In genomic region chr6:105301756-105302616, GRCh38 we compare ENCODE assay signal across 1 cellular context.
TF ChIP-seq lines count a peak whose summit lies in the region.

No MANE protein-coding gene starts in this region.

TF ChIP-seq in HepG2, 621 proteins besides CTCF, POLR2A, EP300 and RAD21:
- no peak for TF ChIP-seq ZBTB7B (CRISPR knock-in tag; IDR thresholded peaks at IDR 0.05)
- no peak for TF ChIP-seq ZFP1 (CRISPR knock-in tag; IDR thresholded peaks at IDR 0.05)
- TF ChIP-seq FOXC1 (CRISPR knock-in tag; IDR thresholded peaks at IDR 0.05; ENCODE audit: borderline replicate concordance): no peak
- TF ChIP-seq, protein P1, sequence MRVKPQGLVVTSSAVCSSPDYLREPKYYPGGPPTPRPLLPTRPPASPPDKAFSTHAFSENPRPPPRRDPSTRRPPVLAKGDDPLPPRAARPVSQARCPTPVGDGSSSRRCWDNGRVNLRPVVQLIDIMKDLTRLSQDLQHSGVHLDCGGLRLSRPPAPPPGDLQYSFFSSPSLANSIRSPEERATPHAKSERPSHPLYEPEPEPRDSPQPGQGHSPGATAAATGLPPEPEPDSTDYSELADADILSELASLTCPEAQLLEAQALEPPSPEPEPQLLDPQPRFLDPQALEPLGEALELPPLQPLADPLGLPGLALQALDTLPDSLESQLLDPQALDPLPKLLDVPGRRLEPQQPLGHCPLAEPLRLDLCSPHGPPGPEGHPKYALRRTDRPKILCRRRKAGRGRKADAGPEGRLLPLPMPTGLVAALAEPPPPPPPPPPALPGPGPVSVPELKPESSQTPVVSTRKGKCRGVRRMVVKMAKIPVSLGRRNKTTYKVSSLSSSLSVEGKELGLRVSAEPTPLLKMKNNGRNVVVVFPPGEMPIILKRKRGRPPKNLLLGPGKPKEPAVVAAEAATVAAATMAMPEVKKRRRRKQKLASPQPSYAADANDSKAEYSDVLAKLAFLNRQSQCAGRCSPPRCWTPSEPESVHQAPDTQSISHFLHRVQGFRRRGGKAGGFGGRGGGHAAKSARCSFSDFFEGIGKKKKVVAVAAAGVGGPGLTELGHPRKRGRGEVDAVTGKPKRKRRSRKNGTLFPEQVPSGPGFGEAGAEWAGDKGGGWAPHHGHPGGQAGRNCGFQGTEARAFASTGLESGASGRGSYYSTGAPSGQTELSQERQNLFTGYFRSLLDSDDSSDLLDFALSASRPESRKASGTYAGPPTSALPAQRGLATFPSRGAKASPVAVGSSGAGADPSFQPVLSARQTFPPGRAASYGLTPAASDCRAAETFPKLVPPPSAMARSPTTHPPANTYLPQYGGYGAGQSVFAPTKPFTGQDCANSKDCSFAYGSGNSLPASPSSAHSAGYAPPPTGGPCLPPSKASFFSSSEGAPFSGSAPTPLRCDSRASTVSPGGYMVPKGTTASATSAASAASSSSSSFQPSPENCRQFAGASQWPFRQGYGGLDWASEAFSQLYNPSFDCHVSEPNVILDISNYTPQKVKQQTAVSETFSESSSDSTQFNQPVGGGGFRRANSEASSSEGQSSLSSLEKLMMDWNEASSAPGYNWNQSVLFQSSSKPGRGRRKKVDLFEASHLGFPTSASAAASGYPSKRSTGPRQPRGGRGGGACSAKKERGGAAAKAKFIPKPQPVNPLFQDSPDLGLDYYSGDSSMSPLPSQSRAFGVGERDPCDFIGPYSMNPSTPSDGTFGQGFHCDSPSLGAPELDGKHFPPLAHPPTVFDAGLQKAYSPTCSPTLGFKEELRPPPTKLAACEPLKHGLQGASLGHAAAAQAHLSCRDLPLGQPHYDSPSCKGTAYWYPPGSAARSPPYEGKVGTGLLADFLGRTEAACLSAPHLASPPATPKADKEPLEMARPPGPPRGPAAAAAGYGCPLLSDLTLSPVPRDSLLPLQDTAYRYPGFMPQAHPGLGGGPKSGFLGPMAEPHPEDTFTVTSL (CRISPR knock-in tag; IDR thresholded peaks at IDR 0.05; ENCODE audit: borderline replicate concordance): no peak
- no peak for TF ChIP-seq ZNF574 (CRISPR knock-in tag; IDR thresholded peaks at IDR 0.05)
- TF ChIP-seq GATAD1 (CRISPR knock-in tag; IDR thresholded peaks at IDR 0.05): no peak
- no peak for TF ChIP-seq KDM5A (IDR thresholded peaks at IDR 0.05; ENCODE audit: borderline replicate concordance, low read length)
- TF ChIP-seq ZNF670 (CRISPR knock-in tag; IDR thresholded peaks at IDR 0.05; ENCODE audit: borderline replicate concordance): no peak
- TF ChIP-seq KDM3A (CRISPR knock-in tag; IDR thresholded peaks at IDR 0.05; ENCODE audit: low read depth): no peak
- TF ChIP-seq, protein P2, sequence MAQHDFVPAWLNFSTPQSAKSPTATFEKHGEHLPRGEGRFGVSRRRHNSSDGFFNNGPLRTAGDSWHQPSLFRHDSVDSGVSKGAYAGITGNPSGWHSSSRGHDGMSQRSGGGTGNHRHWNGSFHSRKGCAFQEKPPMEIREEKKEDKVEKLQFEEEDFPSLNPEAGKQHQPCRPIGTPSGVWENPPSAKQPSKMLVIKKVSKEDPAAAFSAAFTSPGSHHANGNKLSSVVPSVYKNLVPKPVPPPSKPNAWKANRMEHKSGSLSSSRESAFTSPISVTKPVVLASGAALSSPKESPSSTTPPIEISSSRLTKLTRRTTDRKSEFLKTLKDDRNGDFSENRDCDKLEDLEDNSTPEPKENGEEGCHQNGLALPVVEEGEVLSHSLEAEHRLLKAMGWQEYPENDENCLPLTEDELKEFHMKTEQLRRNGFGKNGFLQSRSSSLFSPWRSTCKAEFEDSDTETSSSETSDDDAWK (CRISPR knock-in tag; IDR thresholded peaks at IDR 0.05): no peak
- no peak for TF ChIP-seq XRCC5 (optimal IDR thresholded peaks at IDR 0.05; ENCODE audit: low read length)
- TF ChIP-seq, protein P3, sequence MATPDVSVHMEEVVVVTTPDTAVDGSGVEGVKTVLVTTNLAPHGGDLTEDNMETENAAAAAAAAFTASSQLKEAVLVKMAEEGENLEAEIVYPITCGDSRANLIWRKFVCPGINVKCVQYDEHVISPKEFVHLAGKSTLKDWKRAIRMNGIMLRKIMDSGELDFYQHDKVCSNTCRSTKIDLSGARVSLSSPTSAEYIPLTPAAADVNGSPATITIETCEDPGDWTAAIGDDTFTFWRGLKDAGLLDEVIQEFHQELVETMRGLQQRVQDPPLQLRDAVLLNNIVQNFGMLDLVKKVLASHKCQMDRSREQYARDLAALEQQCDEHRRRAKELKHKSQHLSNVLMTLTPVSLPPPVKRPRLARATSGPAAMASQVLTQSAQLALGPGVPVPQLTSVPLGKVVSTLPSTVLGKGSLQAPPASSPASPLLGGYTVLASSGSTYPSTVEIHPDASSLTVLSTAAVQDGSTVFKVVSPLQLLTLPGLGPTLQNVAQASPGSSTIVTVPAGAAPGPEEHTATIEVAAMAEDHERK (CRISPR knock-in tag; IDR thresholded peaks at IDR 0.05; ENCODE audit: low read depth): no peak
- no peak for TF ChIP-seq MTF2 (CRISPR knock-in tag; IDR thresholded peaks at IDR 0.05; ENCODE audit: borderline replicate concordance)
- no peak for TF ChIP-seq BHLHE40 (IDR thresholded peaks at IDR 0.05; ENCODE audit: low read length)
- TF ChIP-seq, protein P4, sequence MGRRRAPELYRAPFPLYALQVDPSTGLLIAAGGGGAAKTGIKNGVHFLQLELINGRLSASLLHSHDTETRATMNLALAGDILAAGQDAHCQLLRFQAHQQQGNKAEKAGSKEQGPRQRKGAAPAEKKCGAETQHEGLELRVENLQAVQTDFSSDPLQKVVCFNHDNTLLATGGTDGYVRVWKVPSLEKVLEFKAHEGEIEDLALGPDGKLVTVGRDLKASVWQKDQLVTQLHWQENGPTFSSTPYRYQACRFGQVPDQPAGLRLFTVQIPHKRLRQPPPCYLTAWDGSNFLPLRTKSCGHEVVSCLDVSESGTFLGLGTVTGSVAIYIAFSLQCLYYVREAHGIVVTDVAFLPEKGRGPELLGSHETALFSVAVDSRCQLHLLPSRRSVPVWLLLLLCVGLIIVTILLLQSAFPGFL (CRISPR knock-in tag; IDR thresholded peaks at IDR 0.05): no peak
- no peak for TF ChIP-seq ZNF749 (CRISPR knock-in tag; IDR thresholded peaks at IDR 0.05; ENCODE audit: borderline replicate concordance)
- TF ChIP-seq XBP1 (CRISPR knock-in tag; IDR thresholded peaks at IDR 0.05): no peak
